Comparison of ENCODE assay signal across 12 cellular contexts in the genomic region with DNA sequence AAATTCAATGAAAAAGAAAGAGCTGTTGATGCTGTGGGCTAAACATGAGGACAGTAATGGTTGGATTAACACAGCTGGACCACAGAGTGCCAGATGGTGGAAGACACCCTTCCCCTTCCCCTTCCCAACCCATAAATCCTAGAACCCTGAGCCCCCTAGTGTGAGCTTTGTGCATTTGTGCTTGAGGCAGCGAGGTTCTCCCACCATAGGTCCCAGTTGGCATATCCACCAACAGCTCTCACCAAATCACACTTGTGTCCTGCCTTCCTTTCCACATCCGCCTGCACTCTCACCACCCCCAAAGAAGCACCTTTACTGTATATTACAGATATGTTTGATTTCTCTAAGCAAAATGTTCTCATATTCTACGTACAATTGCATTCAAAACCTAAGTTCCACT. TPM values are rescaled to one million over a fixed set of nuclear protein-coding genes. Genes with fewer than 3 reads are reported as not detected.
A peak's percentile ranks its signal among the peaks of the same experiment; 100 is the strongest.
DNase-seq lines count a peak whose midpoint lies in the region; ATAC-seq, FAIRE-seq and TF ChIP-seq lines count a peak whose summit lies in the region.
"Had no signal": no experiment of that assay in that cellular context is flagged by ENCODE, and none has a peak within 500 bp of the region (broad histone marks: within the 10 kb centered on the region; RNA-seq: fewer than 3 reads in every experiment).

No MANE protein-coding gene starts in this region.

- H3K4me1 Mint-ChIP-seq in dendritic cell treated with granulocyte-macrophage colony-stimulating factor and Interleukin-4, amounts not matched to agents 40 ng/mL and 50 ng/mL, for 4 days (ENCODE audit: low read depth) = peaks cover 22% of the 10 kb centered on the region

- intact Hi-C loops in dendritic cell treated with granulocyte-macrophage colony-stimulating factor and Interleukin-4, amounts not matched to agents 40 ng/mL and 50 ng/mL, for 4 days (cut with micrococcal nuclease) = no loop called here
- intact Hi-C loops in uterus (cut with DNase I; ENCODE audit: low total_unique reads) = no loop called here

- peak overlapping the region; percentile 46 for H3K4me3 Mint-ChIP-seq in dendritic cell treated with granulocyte-macrophage colony-stimulating factor and Interleukin-4, amounts not matched to agents 40 ng/mL and 50 ng/mL, for 4 days

- no peaks in the 10 kb centered on the region for H3K27me3 ChIP-seq in BLaER1 treated with 17β-estradiol and CSF1 and Interleukin-3, amounts not matched to agents 10 nM and 100 nM
- H3K27me3 ChIP-seq in uterus = no peaks in the 10 kb centered on the region

- H3K27ac Mint-ChIP-seq in dendritic cell treated with granulocyte-macrophage colony-stimulating factor and Interleukin-4, amounts not matched to agents 40 ng/mL and 50 ng/mL, for 4 days = no peak overlapping the region

- no peaks in the 10 kb centered on the region for H3K9me3 Mint-ChIP-seq in dendritic cell treated with granulocyte-macrophage colony-stimulating factor and Interleukin-4, amounts not matched to agents 40 ng/mL and 50 ng/mL, for 4 days

- ATAC-seq in GM21723 (IDR thresholded peaks at IDR 0.05; ENCODE audit: unreplicated experiment) (no peak), HG03108 (IDR thresholded peaks at IDR 0.05; ENCODE audit: unreplicated experiment) (no peak)

- TF ChIP-seq CTCF in uterus (IDR thresholded peaks at IDR 0.05) = no peak

- H3K4me3 ChIP-seq in BLaER1 treated with 17β-estradiol and CSF1 and Interleukin-3, amounts not matched to agents 10 nM and 100 nM = peak overlapping the region; percentile 8 to 50 (median 30); a peak in 12 of 20 replicates
- H3K4me3 ChIP-seq in uterus = no peak overlapping the region

- TF ChIP-seq POLR2A in GM12891 (IDR thresholded peaks at IDR 0.05; ENCODE audit: low read depth, low read length) (no peak), uterus (IDR thresholded peaks at IDR 0.05) (no peak)

- H3K27me3 Mint-ChIP-seq in dendritic cell treated with granulocyte-macrophage colony-stimulating factor and Interleukin-4, amounts not matched to agents 40 ng/mL and 50 ng/mL, for 4 days = no peaks in the 10 kb centered on the region

- peak overlapping the region; percentile 70 to 94 (median 83) for H3K4me2 ChIP-seq in BLaER1 treated with 17β-estradiol and CSF1 and Interleukin-3, amounts not matched to agents 10 nM and 100 nM

- H4K20me1 ChIP-seq in BLaER1 treated with 17β-estradiol and CSF1 and Interleukin-3, amounts not matched to agents 10 nM and 100 nM = no peaks in the 10 kb centered on the region

- H3K4me1 ChIP-seq in BLaER1 treated with 17β-estradiol and CSF1 and Interleukin-3, amounts not matched to agents 10 nM and 100 nM = peaks cover 37 to 88% (median 57%) of the 10 kb centered on the region in 10 experiments
- no peaks in the 10 kb centered on the region for H3K4me1 ChIP-seq in uterus

- peaks cover 8 to 19% (median 15%) of the 10 kb centered on the region in 11 experiments for H3K9me3 ChIP-seq in BLaER1 treated with 17β-estradiol and CSF1 and Interleukin-3, amounts not matched to agents 10 nM and 100 nM (replicated peaks in 1 of 11)
- H3K9me3 ChIP-seq in uterus = no peaks in the 10 kb centered on the region

- peaks cover 0 to 1% (median 0%) of the 10 kb centered on the region in 11 experiments; a peak in 1 of 22 replicates for H3K36me3 ChIP-seq in BLaER1 treated with 17β-estradiol and CSF1 and Interleukin-3, amounts not matched to agents 10 nM and 100 nM
- no peaks in the 10 kb centered on the region for H3K36me3 ChIP-seq in uterus

- DNase-seq in GM12891 (ENCODE audit: insufficient read length, low spot score) (no peak), NCI-H524 treated with DMSO at 0.1 percent for 48 hours (lab: John Stamatoyannopoulos, UW) (peak; percentile 58), uterus (no peak), NCI-H345 (lab: John Stamatoyannopoulos, UW) (no peak)
- DNase-seq: cerebellar nuclear complex, MM.1S, posterior cingulate gyrus had no signal

- H3K36me3 Mint-ChIP-seq in dendritic cell treated with granulocyte-macrophage colony-stimulating factor and Interleukin-4, amounts not matched to agents 40 ng/mL and 50 ng/mL, for 4 days (ENCODE audit: low read depth) = no peaks in the 10 kb centered on the region

- no peak for FAIRE-seq in GM12891 (lab: Jason Lieb, UNC)
- FAIRE-seq: G401.6 had no signal

- H3K27ac ChIP-seq in BLaER1 treated with 17β-estradiol and CSF1 and Interleukin-3, amounts not matched to agents 10 nM and 100 nM = peak overlapping the region in 9 of 11 experiments; percentile 54 to 85 (median 80); a peak in 19 of 22 replicates
- H3K27ac ChIP-seq in uterus = no peak overlapping the region

- peak overlapping the region in 8 of 11 experiments; percentile 25 to 77 (median 68); a peak in 18 of 22 replicates for H3K9ac ChIP-seq in BLaER1 treated with 17β-estradiol and CSF1 and Interleukin-3, amounts not matched to agents 10 nM and 100 nM

TF ChIP-seq in GM12891, 5 proteins besides CTCF, POLR2A, EP300 and RAD21:
- TF ChIP-seq POLR2AphosphoS5 (IDR thresholded peaks at IDR 0.05; ENCODE audit: low read depth, low read length) (no peak), SPI1 (IDR thresholded peaks at IDR 0.05; ENCODE audit: low read depth, low read length) (peak; percentile 35; the same call in 1 of the 2 replicates), PAX5 (IDR thresholded peaks at IDR 0.05; ENCODE audit: insufficient read depth, low read length, severe bottlenecking) (no peak)

RNA-seq across cellular contexts. Expression of a gene that starts 32.8 kb away (rescaled TPM):
- polyA plus RNA-seq in GM12891 (2012; ENCODE audit: low read depth, missing spikeins) = 50.4 TPM
- total RNA-seq in uterus = 100 to 1,000 TPM in 1 of 4 donors, 10 to 100 TPM in 3; 23.8 to 116 (median 69.2) TPM

Comparison
In these comparisons a context has a peak if more than half of its experiments do, and no peak if none do; other contexts are left out.
1. H3K27ac ChIP-seq: peak in BLaER1 treated with 17β-estradiol and CSF1 and Interleukin-3, amounts not matched to agents 10 nM and 100 nM (9 of 11); none in uterus (0 of 2).
2. H3K4me3 ChIP-seq: peak in BLaER1 treated with 17β-estradiol and CSF1 and Interleukin-3, amounts not matched to agents 10 nM and 100 nM (10 of 10); none in uterus (0 of 2).